Comparison of ENCODE assay signal across 8 cellular contexts in genomic region chr2:112432390-112432734, GRCh38. TPM values are rescaled to one million over a fixed set of nuclear protein-coding genes. Genes with fewer than 3 reads are reported as not detected.
DNase-seq lines count a peak whose midpoint lies in the region; ATAC-seq, FAIRE-seq and TF ChIP-seq lines count a peak whose summit lies in the region.
"Not testable (repeated sequence)": the region's sequence is repeated elsewhere in the genome, so short reads cannot be mapped to it uniquely, and the experiment has no call there.

No MANE protein-coding gene starts in this region.

- not testable (repeated sequence) for H3K9me3 ChIP-seq in A549; endodermal cell (ENCODE audit: control insufficient read depth, low read length); iPS-18a (ENCODE audit: control insufficient read depth, low read depth, low read length)

- FAIRE-seq in A549 (lab: Jason Lieb, UNC), result not testable (repeated sequence)

- H3K4me3 Mint-ChIP-seq in WTC11, result peak overlapping the region; percentile 70
- H3K4me3 Mint-ChIP-seq in activated naive CD8-positive, alpha-beta T cell treated with anti-CD3 and anti-CD28 coated beads, Interleukin-2, amount 50 U/mL, for 24 hours, result peak overlapping the region; percentile 78
- peak overlapping the region; percentile 28 for H3K4me3 Mint-ChIP-seq in endodermal cell
- peak overlapping the region in 2 of 3 experiments; percentile 16 to 57 for H3K4me3 Mint-ChIP-seq in nephron
- H3K4me3 Mint-ChIP-seq in stimulated activated memory B cell treated with anti-CD40 and anti-IgM and Interleukin-4, amounts not matched to agents 10 μg/mL and 1 μg/mL and 100 μg/mL, for 72 hours, result peak overlapping the region; percentile 83

- WGBS in A549 (ENCODE audit: missing lambda C conversion rate), result 80% methylated on average over 5 of the region's 22 CpGs
- 19% methylated on average over 22 of the region's 22 CpGs; no CpG with 5 or more reads in 1 of the 2 experiments for WGBS in endodermal cell (ENCODE audit: insufficient coverage in 1 of 2, insufficient read length in 1 of 2), 2 experiments

- H3K27ac Mint-ChIP-seq in WTC11, endodermal cell, nephron: not testable (repeated sequence)
- H3K27ac Mint-ChIP-seq in activated naive CD8-positive, alpha-beta T cell treated with anti-CD3 and anti-CD28 coated beads, Interleukin-2, amount 50 U/mL, for 24 hours, result peak overlapping the region; percentile 39
- peak overlapping the region; percentile 81 for H3K27ac Mint-ChIP-seq in stimulated activated memory B cell treated with anti-CD40 and anti-IgM and Interleukin-4, amounts not matched to agents 10 μg/mL and 1 μg/mL and 100 μg/mL, for 72 hours

- not testable (repeated sequence) for TF ChIP-seq CTCF in A549 (IDR thresholded peaks at IDR 0.05); WTC11 (IDR thresholded peaks at IDR 0.05); endodermal cell (conservative IDR thresholded peaks at IDR 0.05); nephron (IDR thresholded peaks at IDR 0.05; ENCODE audit: unreplicated experiment in 3 of 3)

- not testable (repeated sequence) for H3K36me3 Mint-ChIP-seq in WTC11; activated naive CD8-positive, alpha-beta T cell treated with anti-CD3 and anti-CD28 coated beads, Interleukin-2, amount 50 U/mL, for 24 hours (ENCODE audit: low read depth); endodermal cell (ENCODE audit: low read depth); nephron (ENCODE audit: low read depth); stimulated activated memory B cell treated with anti-CD40 and anti-IgM and Interleukin-4, amounts not matched to agents 10 μg/mL and 1 μg/mL and 100 μg/mL, for 72 hours

- peaks cover 10% of the 10 kb centered on the region for H3K27me3 Mint-ChIP-seq in WTC11 (ENCODE audit: low read depth)
- H3K27me3 Mint-ChIP-seq in activated naive CD8-positive, alpha-beta T cell treated with anti-CD3 and anti-CD28 coated beads, Interleukin-2, amount 50 U/mL, for 24 hours; endodermal cell (ENCODE audit: insufficient read depth); nephron (ENCODE audit: low read depth): not testable (repeated sequence)
- peaks cover 22% of the 10 kb centered on the region for H3K27me3 Mint-ChIP-seq in stimulated activated memory B cell treated with anti-CD40 and anti-IgM and Interleukin-4, amounts not matched to agents 10 μg/mL and 1 μg/mL and 100 μg/mL, for 72 hours

- H3K4me3 ChIP-seq in A549 (peak overlapping the region; percentile 59), H7 (ENCODE audit: insufficient read depth, low read depth, low read length) (peak overlapping the region; percentile 42), endodermal cell (ENCODE audit: low read length) (peak overlapping the region; percentile 66), iPS-18a (ENCODE audit: low read length) (peak overlapping the region; percentile 57)

- TF ChIP-seq RAD21 in A549 (conservative IDR thresholded peaks at IDR 0.05 in 1 of 2, IDR thresholded peaks at IDR 0.05 in 1 of 2), result not testable (repeated sequence)

- not testable (repeated sequence) for H3K36me3 ChIP-seq in H7 (replicated peaks; ENCODE audit: control insufficient read depth, insufficient read depth, low read length); endodermal cell (ENCODE audit: control insufficient read depth, insufficient read depth, low read length); iPS-18a (ENCODE audit: control insufficient read depth, low read depth, low read length)

- H3K27ac ChIP-seq in A549, result peak overlapping the region; percentile 68 to 90; a peak in 5 of 6 replicates
- not testable (repeated sequence) for H3K27ac ChIP-seq in endodermal cell (ENCODE audit: low read depth, low read length); iPS-18a (ENCODE audit: low read length)

- not testable (repeated sequence) for H3K4me1 ChIP-seq in A549; endodermal cell (ENCODE audit: control insufficient read depth, insufficient read depth, low read length); iPS-18a (ENCODE audit: control insufficient read depth, low read depth, low read length)

- DNase-seq in A549 (ENCODE audit: low read depth in 1 of 2, low spot score in 1 of 2); H7; WTC11 (ENCODE audit: low spot score); activated naive CD8-positive, alpha-beta T cell treated with anti-CD3 and anti-CD28 coated beads, Interleukin-2, amount 50 U/mL, for 24 hours; endodermal cell: not testable (repeated sequence)

- not testable (repeated sequence) for ATAC-seq in A549; WTC11; activated naive CD8-positive, alpha-beta T cell treated with anti-CD3 and anti-CD28 coated beads, Interleukin-2, amount 50 U/mL, for 24 hours; stimulated activated memory B cell treated with anti-CD40 and anti-IgM and Interleukin-4, amounts not matched to agents 10 μg/mL and 1 μg/mL and 100 μg/mL, for 72 hours

- not testable (repeated sequence) for TF ChIP-seq EP300 in A549 (IDR thresholded peaks at IDR 0.05)

- not testable (repeated sequence) for H3K9me3 Mint-ChIP-seq in WTC11; activated naive CD8-positive, alpha-beta T cell treated with anti-CD3 and anti-CD28 coated beads, Interleukin-2, amount 50 U/mL, for 24 hours; endodermal cell; nephron; stimulated activated memory B cell treated with anti-CD40 and anti-IgM and Interleukin-4, amounts not matched to agents 10 μg/mL and 1 μg/mL and 100 μg/mL, for 72 hours

- not testable (repeated sequence) for H3K9ac ChIP-seq in endodermal cell (ENCODE audit: extremely low read depth, low read length, poor library complexity, severe bottlenecking)
- peak overlapping the region; percentile 39 for H3K9ac ChIP-seq in iPS-18a (ENCODE audit: low read length)

- not testable (repeated sequence) for H3K27me3 ChIP-seq in H7 (ENCODE audit: control insufficient read depth, insufficient read depth, low read length); endodermal cell (ENCODE audit: control insufficient read depth, insufficient read depth, low read length, poor library complexity, severe bottlenecking); iPS-18a (ENCODE audit: control insufficient read depth, insufficient read depth, low read length)

- H3K4me1 Mint-ChIP-seq in WTC11, endodermal cell, nephron: not testable (repeated sequence)
- H3K4me1 Mint-ChIP-seq in activated naive CD8-positive, alpha-beta T cell treated with anti-CD3 and anti-CD28 coated beads, Interleukin-2, amount 50 U/mL, for 24 hours, result peaks cover 13% of the 10 kb centered on the region
- H3K4me1 Mint-ChIP-seq in stimulated activated memory B cell treated with anti-CD40 and anti-IgM and Interleukin-4, amounts not matched to agents 10 μg/mL and 1 μg/mL and 100 μg/mL, for 72 hours, result peaks cover 21% of the 10 kb centered on the region

- not testable (repeated sequence) for TF ChIP-seq POLR2A in A549 (IDR thresholded peaks at IDR 0.05; ENCODE audit: low read length)

- CTCF ChIA-PET in A549 (lab: Yijun Ruan, JAX); WTC11 (lab: Charles Lee): not testable (repeated sequence)

- POLR2A ChIA-PET in A549 (lab: Yijun Ruan, JAX); WTC11 (lab: Charles Lee): not testable (repeated sequence)

- peak overlapping the region; percentile 64 for H3K4me2 ChIP-seq in A549

RNA-seq across cellular contexts. Expression of gene RGPD8, which starts 1.1 kb away (rescaled TPM):
- polyA plus RNA-seq in A549 (2011; rRNA removed) (5.0 and 7.6 TPM in 2 replicates), A549 (2017; fragmentation: RNase III; extraction: RNeasy Plus Mini Kit Qiagen cat#74134 plus additional on column Dnase treatment) (2.4 to 3.5 TPM (median 2.7 TPM) in 3 replicates)
- 1.0 and 1.1 TPM in 2 replicates for polyA plus RNA-seq in A549 (2012; cell fraction: cytosol; rRNA removed)
- 1.4 and 2.1 TPM in 2 replicates for polyA plus RNA-seq in A549 (2012; cell fraction: nucleus; rRNA removed)
- polyA minus RNA-seq in A549 (2011; rRNA and poly(A)+ RNA removed), result 3.8 and 4.9 TPM in 2 replicates
- total RNA-seq in H7 (2014; rRNA removed; shearing (Covaris generic)), result 4.6 and 11.8 TPM in 2 replicates
- total RNA-seq in WTC11 (2021) (8.3 to 8.9 TPM (median 8.3 TPM) in 3 replicates), endodermal cell (10 to 100 TPM; 17.1 to 42.7 TPM)
- polyA plus RNA-seq in endodermal cell (2013, experiment 1 of 2), result 12.1 TPM
- 12.1 TPM for polyA plus RNA-seq in endodermal cell (2013, experiment 2 of 2)

RNA-seq across cellular contexts. Expression of gene TTL, which starts 49.6 kb away (rescaled TPM):
- polyA plus RNA-seq in A549 (2011; rRNA removed) (29.7 and 39.0 TPM in 2 replicates), A549 (2017; fragmentation: RNase III; extraction: RNeasy Plus Mini Kit Qiagen cat#74134 plus additional on column Dnase treatment) (29.8 to 33.1 TPM (median 31.3 TPM) in 3 replicates)
- polyA plus RNA-seq in A549 (2012; cell fraction: cytosol; rRNA removed), result 9.2 and 11.8 TPM in 2 replicates
- polyA plus RNA-seq in A549 (2012; cell fraction: nucleus; rRNA removed), result 12.8 and 20.8 TPM in 2 replicates
- 34.0 and 42.1 TPM in 2 replicates for polyA minus RNA-seq in A549 (2011; rRNA and poly(A)+ RNA removed)
- total RNA-seq in H7 (2014; rRNA removed; shearing (Covaris generic)), result 49.6 and 52.6 TPM in 2 replicates
- total RNA-seq in WTC11 (2021) (39.9 to 44.2 TPM (median 42.4 TPM) in 3 replicates), endodermal cell (10 to 100 TPM; 61.1 to 89.6 TPM)
- polyA plus RNA-seq in endodermal cell (2013, experiment 1 of 2), result 58.2 TPM
- polyA plus RNA-seq in endodermal cell (2013, experiment 2 of 2), result 67.1 TPM

Comparison
In these comparisons a context has a peak if more than half of its experiments do, and no peak if none do; other contexts are left out.
1. H3K4me3 Mint-ChIP-seq: peak in every context shown above with its lines; median percentile 83 in stimulated activated memory B cell treated with anti-CD40 and anti-IgM and Interleukin-4, amounts not matched to agents 10 μg/mL and 1 μg/mL and 100 μg/mL, for 72 hours; 78 in activated naive CD8-positive, alpha-beta T cell treated with anti-CD3 and anti-CD28 coated beads, Interleukin-2, amount 50 U/mL, for 24 hours; 70 in WTC11; 36 in nephron; 28 in endodermal cell.